ENCODE assay signal across 20 cellular contexts in the genomic region with DNA sequence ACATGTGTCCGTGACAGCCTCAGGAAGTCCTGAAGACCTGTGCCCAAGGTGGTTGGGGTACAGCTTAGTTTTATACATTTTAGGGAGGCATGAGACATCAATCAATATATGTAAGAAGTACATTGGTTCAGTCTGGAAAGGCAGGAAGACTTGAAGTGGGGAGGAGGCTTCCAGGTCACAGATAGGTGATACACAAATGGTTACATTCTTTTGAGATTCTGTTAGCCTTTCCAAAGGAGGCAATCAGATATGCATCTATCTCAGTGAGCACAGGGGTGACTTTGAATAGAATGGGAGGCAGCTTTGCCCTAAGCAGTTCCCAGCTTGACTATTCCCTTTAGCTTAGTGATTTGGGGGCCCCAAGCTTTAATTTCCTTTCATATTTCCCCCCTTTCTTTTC. TPM values are rescaled to one million over a fixed set of nuclear protein-coding genes. Genes with fewer than 3 reads are reported as not detected.
"Had no signal": no experiment of that assay in that cellular context is flagged by ENCODE, and none has a peak within 500 bp of the region (broad histone marks: within the 10 kb centered on the region; RNA-seq: fewer than 3 reads in every experiment).

No MANE protein-coding gene starts in this region.

RNA-seq across cellular contexts. Expression of a gene that starts 38.6 kb away (rescaled TPM):
- total RNA-seq: naive thymus-derived CD8-positive, alpha-beta T cell; natural killer cell treated with Interleukin-12 subunit alpha and Interleukin-12 subunit beta and Interleukin-15 and Interleukin-18, amount 100 ng/mL, for 72 hours; neural crest cell; omental fat pad; osteocyte; posterior vena cava; pulmonary artery endothelial cell; right atrium auricular region; sciatic nerve; smooth muscle cell; spleen; stomach; subcutaneous adipose tissue; temporal lobe; thoracic aorta; tibial nerve; upper lobe of right lung; urinary bladder; uterus had no signal
- polyA plus RNA-seq: naive thymus-derived CD8-positive, alpha-beta T cell; pancreas; smooth muscle cell; spleen had no signal
